19 cellular contexts compared by ENCODE assay signal in the genomic region with DNA sequence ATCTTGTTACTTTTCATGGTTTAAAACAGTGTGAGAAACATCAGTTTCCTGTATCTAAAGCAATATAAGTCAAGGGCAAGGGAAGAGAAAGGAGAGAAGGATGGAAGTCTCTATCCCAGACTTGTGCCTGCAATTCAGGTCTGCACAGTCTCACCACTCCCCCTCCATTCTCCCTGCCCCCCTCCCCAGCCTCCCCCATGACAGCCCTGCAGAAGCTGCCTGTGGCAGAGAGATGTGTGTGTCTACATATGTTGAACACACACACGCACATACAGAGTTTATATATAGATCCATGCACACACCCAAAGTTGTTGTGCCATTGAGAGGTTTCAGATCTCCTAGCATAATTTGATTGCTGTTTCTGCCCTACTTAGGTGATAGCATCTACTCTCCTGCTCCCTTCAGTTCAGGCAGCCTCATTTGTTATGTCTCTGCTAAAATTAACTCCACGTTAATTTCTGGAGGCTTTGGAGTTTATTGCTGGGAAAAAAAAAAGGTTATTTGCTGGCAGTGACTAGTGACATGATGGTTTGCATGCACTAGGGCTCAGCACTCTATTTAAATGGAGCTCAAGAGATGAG.
"Had no signal": no experiment of that assay in that cellular context is flagged by ENCODE, and none has a peak within 500 bp of the region (broad histone marks: within the 10 kb centered on the region; RNA-seq: fewer than 3 reads in every experiment).

No MANE protein-coding gene starts in this region.

- H3K9me3 ChIP-seq: left lung, pancreas, sigmoid colon, testis, tibial artery, upper lobe of left lung had no signal

- H3K4me1 ChIP-seq: left lung, pancreas, testis, tibial artery, upper lobe of left lung had no signal

- H3K4me1 Mint-ChIP-seq: immature natural killer cell; naive thymus-derived CD4-positive, alpha-beta T cell; stimulated activated memory B cell treated with anti-CD40 and anti-IgM and Interleukin-4, amounts not matched to agents 10 μg/mL and 1 μg/mL and 100 μg/mL, for 72 hours had no signal

- H3K27me3 ChIP-seq: pancreas, sigmoid colon, testis, tibial artery, upper lobe of left lung had no signal

- ATAC-seq: left lung; naive thymus-derived CD4-positive, alpha-beta T cell; pancreas; stimulated activated memory B cell treated with anti-CD40 and anti-IgM and Interleukin-4, amounts not matched to agents 10 μg/mL and 1 μg/mL and 100 μg/mL, for 72 hours; stimulated activated naive CD8-positive, alpha-beta T cell treated with anti-CD3 and anti-CD28 coated beads, Interleukin-15, Interleukin-2, amounts not matched to agents 100 U/mL and 50 U/mL, for 24 hours had no signal

- H3K4me3 ChIP-seq: left lung, pancreas, sigmoid colon, testis, tibial artery, upper lobe of left lung had no signal

- H3K4me3 Mint-ChIP-seq: immature natural killer cell; naive thymus-derived CD4-positive, alpha-beta T cell; stimulated activated memory B cell treated with anti-CD40 and anti-IgM and Interleukin-4, amounts not matched to agents 10 μg/mL and 1 μg/mL and 100 μg/mL, for 72 hours had no signal

- H3K27ac ChIP-seq: dorsolateral prefrontal cortex, left lung, pancreas, sigmoid colon, testis, tibial artery, upper lobe of left lung had no signal

- H3K27ac Mint-ChIP-seq: immature natural killer cell; naive thymus-derived CD4-positive, alpha-beta T cell; stimulated activated memory B cell treated with anti-CD40 and anti-IgM and Interleukin-4, amounts not matched to agents 10 μg/mL and 1 μg/mL and 100 μg/mL, for 72 hours had no signal

- H3K9me3 Mint-ChIP-seq: stimulated activated memory B cell treated with anti-CD40 and anti-IgM and Interleukin-4, amounts not matched to agents 10 μg/mL and 1 μg/mL and 100 μg/mL, for 72 hours had no signal

- H3K36me3 ChIP-seq: left lung, pancreas, sigmoid colon, tibial artery, upper lobe of left lung had no signal

- H3K36me3 Mint-ChIP-seq: immature natural killer cell; naive thymus-derived CD4-positive, alpha-beta T cell; stimulated activated memory B cell treated with anti-CD40 and anti-IgM and Interleukin-4, amounts not matched to agents 10 μg/mL and 1 μg/mL and 100 μg/mL, for 72 hours had no signal

- DNase-seq: cerebellar nuclear complex; dorsolateral prefrontal cortex; effector CD4-positive, alpha-beta T cell; hypothalamus; immature natural killer cell; left lung; mesenchymal stem cell; midbrain; naive thymus-derived CD4-positive, alpha-beta T cell; occipital lobe; pancreas; sigmoid colon; stimulated activated CD4-positive, alpha-beta T cell treated with anti-CD3 and anti-CD28 coated beads, Interleukin-4, amount 100 ng/mL, for 4 hours; stimulated activated naive CD8-positive, alpha-beta T cell treated with anti-CD3 and anti-CD28 coated beads, Interleukin-15, Interleukin-2, amounts not matched to agents 100 U/mL and 50 U/mL, for 24 hours; substantia nigra; testis; tibial artery; upper lobe of left lung had no signal
